In genomic region chr9:120579139-120579749, GRCh38 we compare ENCODE assay signal across 8 cellular contexts. TPM values are rescaled to one million over a fixed set of nuclear protein-coding genes. Genes with fewer than 3 reads are reported as not detected.
DNase-seq lines count a peak whose midpoint lies in the region; ATAC-seq lines count a peak whose summit lies in the region.

No MANE protein-coding gene starts in this region.

- H3K4me1 ChIP-seq in CD4-positive, CD25-positive, alpha-beta regulatory T cell (ENCODE audit: control insufficient read depth, insufficient read depth, low read length, poor library complexity, severe bottlenecking): peaks cover 24% of the 10 kb centered on the region

- intact Hi-C loops in left ventricle myocardium superior (cut with micrococcal nuclease): no loop called here

- DNase-seq in CD4-positive, CD25-positive, alpha-beta regulatory T cell: no peak
- DNase-seq in activated CD4-positive, alpha-beta T cell treated with anti-CD3 and anti-CD28 coated beads, Interleukin-2, amount 50 U/mL, for 48 hours: peak; percentile 8 to 14
- no peak for DNase-seq in left ventricle myocardium superior
- no peak for DNase-seq in skeletal muscle cell (ENCODE audit: low read depth)
- no peak for DNase-seq in cortex of kidney (lab: John Stamatoyannopoulos, UW)

- no peaks in the 10 kb centered on the region for H3K27me3 ChIP-seq in CD4-positive, CD25-positive, alpha-beta regulatory T cell (ENCODE audit: control insufficient read depth, insufficient read depth, low read length)

- H3K4me1 Mint-ChIP-seq in CD4-positive, CD25-positive, alpha-beta regulatory T cell: peaks cover 16 to 79% (median 40%) of the 10 kb centered on the region in 4 donors

- no peaks in the 10 kb centered on the region for H3K36me3 ChIP-seq in CD4-positive, CD25-positive, alpha-beta regulatory T cell (ENCODE audit: control insufficient read depth, insufficient read depth, low read length)

- no peak for ATAC-seq in CD4-positive, CD25-positive, alpha-beta regulatory T cell (ENCODE audit: low read depth in 2 of 2)
- peak; percentile 0 for ATAC-seq in HG02798 (IDR thresholded peaks at IDR 0.05; ENCODE audit: poor library complexity, unreplicated experiment)
- ATAC-seq in left ventricle myocardium superior: peak; percentile 1
- no peak for ATAC-seq in HG02970 (IDR thresholded peaks at IDR 0.05; ENCODE audit: low FRiP score, unreplicated experiment)
- no peak for ATAC-seq in GM19395 (IDR thresholded peaks at IDR 0.05; ENCODE audit: unreplicated experiment)

- peak overlapping the region; percentile 89 to 99 (median 94) for H3K4me3 Mint-ChIP-seq in CD4-positive, CD25-positive, alpha-beta regulatory T cell

- no peaks in the 10 kb centered on the region for H3K9me3 ChIP-seq in CD4-positive, CD25-positive, alpha-beta regulatory T cell (ENCODE audit: control insufficient read depth in 2 of 2, low read length in 2 of 2)

- peak overlapping the region; percentile 90 for H3K4me3 ChIP-seq in CD4-positive, CD25-positive, alpha-beta regulatory T cell (ENCODE audit: low read depth, low read length)
- peak overlapping the region; percentile 97 for H3K4me3 ChIP-seq in skeletal muscle cell (ENCODE audit: low read depth, low read length)

- peak overlapping the region; percentile 79 for H3K27ac ChIP-seq in CD4-positive, CD25-positive, alpha-beta regulatory T cell (ENCODE audit: insufficient read depth, low read length, poor library complexity, severe bottlenecking)

- no peaks in the 10 kb centered on the region for H3K27me3 Mint-ChIP-seq in CD4-positive, CD25-positive, alpha-beta regulatory T cell

- peak overlapping the region; percentile 93 to 95 (median 93) for H3K27ac Mint-ChIP-seq in CD4-positive, CD25-positive, alpha-beta regulatory T cell

- H3K9me3 Mint-ChIP-seq in CD4-positive, CD25-positive, alpha-beta regulatory T cell: peaks cover 0 to 1% (median 0%) of the 10 kb centered on the region in 7 donors

- peaks cover 3% of the 10 kb centered on the region for H3K36me3 Mint-ChIP-seq in CD4-positive, CD25-positive, alpha-beta regulatory T cell

RNA-seq across cellular contexts. Expression of gene CDK5RAP2, which starts 0.7 kb away (rescaled TPM):
- total RNA-seq in CD4-positive, CD25-positive, alpha-beta regulatory T cell: 64.5 TPM
- 10 to 100 TPM; 14.6 to 20.0 (median 16.7) TPM for polyA plus RNA-seq in CD4-positive, CD25-positive, alpha-beta regulatory T cell
- 83.6 TPM for total RNA-seq in left ventricle myocardium superior

Comparison
In these comparisons a context has a peak if more than half of its experiments do, and no peak if none do; other contexts are left out.
1. ATAC-seq: peak in HG02798 (single experiment) and left ventricle myocardium superior (single experiment); none in CD4-positive, CD25-positive, alpha-beta regulatory T cell (0 of 2), HG02970 (single experiment) and GM19395 (single experiment).
2. DNase-seq: peak in activated CD4-positive, alpha-beta T cell treated with anti-CD3 and anti-CD28 coated beads, Interleukin-2, amount 50 U/mL, for 48 hours (2 of 2); none in CD4-positive, CD25-positive, alpha-beta regulatory T cell (0 of 3), left ventricle myocardium superior (single experiment), skeletal muscle cell (single experiment) and cortex of kidney (single experiment).